In the genomic region with DNA sequence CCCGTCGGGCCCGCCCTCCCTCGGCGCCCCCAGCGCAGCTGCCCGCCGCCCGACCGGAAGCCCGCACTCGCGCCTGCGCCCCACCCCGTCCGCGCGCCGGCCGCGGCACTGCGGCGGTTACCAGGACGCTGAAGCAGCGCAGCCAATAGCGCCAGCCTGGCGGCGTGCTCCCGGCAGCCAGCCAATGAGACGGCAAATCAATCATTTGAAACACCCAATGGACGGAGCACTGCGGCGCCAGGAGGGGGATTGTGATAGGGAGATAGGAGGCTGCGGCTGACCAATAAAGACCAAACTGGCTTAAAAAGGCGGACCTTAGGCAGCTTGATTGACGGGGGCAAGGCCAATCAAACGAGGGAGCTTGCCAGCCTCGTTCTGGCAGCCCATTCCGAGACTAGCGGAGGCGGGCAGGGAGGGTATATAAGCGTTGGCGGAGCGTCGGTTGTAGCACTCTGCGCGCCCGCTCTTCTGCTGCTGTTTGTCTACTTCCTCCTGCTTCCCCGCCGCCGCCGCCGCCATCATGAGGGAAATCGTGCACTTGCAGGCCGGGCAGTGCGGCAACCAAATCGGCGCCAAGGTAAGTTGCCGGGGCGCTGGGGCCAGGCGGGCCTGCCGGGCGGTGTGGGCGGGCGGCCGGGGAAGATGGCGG, we compare ENCODE assay signal across 8 cellular contexts. TPM values are rescaled to one million over a fixed set of nuclear protein-coding genes. Genes with fewer than 3 reads are reported as not detected.
DNase-seq lines count a peak whose midpoint lies in the region; ATAC-seq and TF ChIP-seq lines count a peak whose summit lies in the region.

A gene (plus strand): TSS at position 447 of the 649 bp plus-strand sequence. CDS start 74 bp downstream, at position 521.

- peak within 1 kb of the TSS; percentile 98 for H3K4me2 ChIP-seq in SK-N-SH

- peaks cover 17 to 37% of the 10 kb centered on the region in 2 experiments; a peak in 2 of 4 replicates for H3K4me1 ChIP-seq in SK-N-SH (ENCODE audit: control insufficient read depth in 1 of 2, insufficient read depth in 2 of 2, low read depth in 1 of 2, low read length in 1 of 2)

- under 1% methylated on average over 21 of the region's 67 CpGs for WGBS in SK-N-SH (ENCODE audit: low lambda C conversion rate)

- CTCF ChIA-PET in SK-N-SH (lab: Yijun Ruan, JAX), result interaction anchor here (1.1 to 2.1 kb wide), 7 partner anchors 12 to 194 kb away, joined by 3 to 9 read pairs (median 3); a partner anchor contains a TSS

- peaks cover 13 to 20% of the 10 kb centered on the region in 2 experiments for H3K36me3 ChIP-seq in SK-N-SH (replicated peaks in 1 of 2; ENCODE audit: control insufficient read depth in 1 of 2, insufficient read depth in 2 of 2, low read length in 1 of 2)

- no peaks in the 10 kb centered on the region for H3K9me2 ChIP-seq in SK-N-SH

- DNase-seq in GM04504 (ENCODE audit: low read depth) (peak; percentile 100), NCI-H1048 (lab: John Stamatoyannopoulos, UW) (peak; percentile 99), SK-N-SH (peak; percentile 98), germinal center (ENCODE audit: low spot score) (peak; percentile 99), non-pigmented ciliary epithelial cell (ENCODE audit: low read depth) (peak; percentile 99), superior temporal gyrus (ENCODE audit: extremely low spot score) (peak; percentile 100)
- peak; percentile 97 for DNase-seq in activated naive CD4-positive, alpha-beta T cell treated with anti-CD3 and anti-CD28 coated beads, Interleukin-2, amount 50 U/mL, for 16 hours

- peak within 1 kb of the TSS; percentile 95 to 98 for H3K27ac ChIP-seq in SK-N-SH (ENCODE audit: low read depth in 2 of 2, low read length in 1 of 2)

- H3F3A ChIP-seq in SK-N-SH (replicated peaks; ENCODE audit: insufficient read depth), result peaks cover 19% of the 10 kb centered on the region

- no peaks in the 10 kb centered on the region for H3K27me3 ChIP-seq in SK-N-SH (ENCODE audit: insufficient read depth)

- peaks cover 55% of the 10 kb centered on the region for H3K79me2 ChIP-seq in SK-N-SH (ENCODE audit: insufficient read depth)

- H4K20me1 ChIP-seq in SK-N-SH (ENCODE audit: insufficient read depth), result peaks cover 29% of the 10 kb centered on the region

- no peak for TF ChIP-seq CTCF in SK-N-SH (IDR thresholded peaks at IDR 0.05)

- peak within 1 kb of the TSS; percentile 58; the same call in 1 of the 2 replicates for H2AFZ ChIP-seq in SK-N-SH (ENCODE audit: low read depth)

- H3K9me3 ChIP-seq in SK-N-SH, result no peaks in the 10 kb centered on the region

- TF ChIP-seq RAD21 in SK-N-SH (IDR thresholded peaks at IDR 0.05; ENCODE audit: low read length), result no peak

- H3K4me3 ChIP-seq in SK-N-SH (ENCODE audit: low read depth in 2 of 2, low read length in 1 of 2), result peak within 1 kb of the TSS; percentile 84 to 87

- TF ChIP-seq EP300 in SK-N-SH (IDR thresholded peaks at IDR 0.05; ENCODE audit: borderline replicate concordance in 1 of 2, low read depth in 1 of 2, low read length in 1 of 2), result no peak; a peak in 1 of 4 replicates

- ATAC-seq in HG02571 (IDR thresholded peaks at IDR 0.05; ENCODE audit: unreplicated experiment), result peak; percentile 70

- H3K9ac ChIP-seq in SK-N-SH, result peak within 1 kb of the TSS; percentile 94

- POLR2A ChIA-PET in SK-N-SH (lab: Yijun Ruan, JAX), result interaction anchor here (0.8 to 6.4 kb wide), 20 partner anchors 10 to 170 kb away, joined by 3 to 83 read pairs (median 6); a partner anchor contains a TSS

TF ChIP-seq in SK-N-SH, 30 proteins besides CTCF, POLR2A, EP300 and RAD21 (continues in another document):
- peak; percentile 98 for TF ChIP-seq SIN3A (IDR thresholded peaks at IDR 0.05; ENCODE audit: borderline replicate concordance, low read depth, low read length)
- peak; percentile 99 for TF ChIP-seq TAF1 (IDR thresholded peaks at IDR 0.05; ENCODE audit: borderline replicate concordance, low read depth, low read length)
- TF ChIP-seq, protein P1, sequence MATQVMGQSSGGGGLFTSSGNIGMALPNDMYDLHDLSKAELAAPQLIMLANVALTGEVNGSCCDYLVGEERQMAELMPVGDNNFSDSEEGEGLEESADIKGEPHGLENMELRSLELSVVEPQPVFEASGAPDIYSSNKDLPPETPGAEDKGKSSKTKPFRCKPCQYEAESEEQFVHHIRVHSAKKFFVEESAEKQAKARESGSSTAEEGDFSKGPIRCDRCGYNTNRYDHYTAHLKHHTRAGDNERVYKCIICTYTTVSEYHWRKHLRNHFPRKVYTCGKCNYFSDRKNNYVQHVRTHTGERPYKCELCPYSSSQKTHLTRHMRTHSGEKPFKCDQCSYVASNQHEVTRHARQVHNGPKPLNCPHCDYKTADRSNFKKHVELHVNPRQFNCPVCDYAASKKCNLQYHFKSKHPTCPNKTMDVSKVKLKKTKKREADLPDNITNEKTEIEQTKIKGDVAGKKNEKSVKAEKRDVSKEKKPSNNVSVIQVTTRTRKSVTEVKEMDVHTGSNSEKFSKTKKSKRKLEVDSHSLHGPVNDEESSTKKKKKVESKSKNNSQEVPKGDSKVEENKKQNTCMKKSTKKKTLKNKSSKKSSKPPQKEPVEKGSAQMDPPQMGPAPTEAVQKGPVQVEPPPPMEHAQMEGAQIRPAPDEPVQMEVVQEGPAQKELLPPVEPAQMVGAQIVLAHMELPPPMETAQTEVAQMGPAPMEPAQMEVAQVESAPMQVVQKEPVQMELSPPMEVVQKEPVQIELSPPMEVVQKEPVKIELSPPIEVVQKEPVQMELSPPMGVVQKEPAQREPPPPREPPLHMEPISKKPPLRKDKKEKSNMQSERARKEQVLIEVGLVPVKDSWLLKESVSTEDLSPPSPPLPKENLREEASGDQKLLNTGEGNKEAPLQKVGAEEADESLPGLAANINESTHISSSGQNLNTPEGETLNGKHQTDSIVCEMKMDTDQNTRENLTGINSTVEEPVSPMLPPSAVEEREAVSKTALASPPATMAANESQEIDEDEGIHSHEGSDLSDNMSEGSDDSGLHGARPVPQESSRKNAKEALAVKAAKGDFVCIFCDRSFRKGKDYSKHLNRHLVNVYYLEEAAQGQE (IDR thresholded peaks at IDR 0.05; ENCODE audit: low read depth, low read length), result peak; percentile 79; the same call in 1 of the 2 replicates
- no peak for TF ChIP-seq MEF2A (IDR thresholded peaks at IDR 0.05; ENCODE audit: borderline replicate concordance, low read depth)
- TF ChIP-seq TEAD4 (IDR thresholded peaks at IDR 0.05; ENCODE audit: borderline replicate concordance, insufficient read depth), result no peak
- no peak for TF ChIP-seq SMC3 (IDR thresholded peaks at IDR 0.05; ENCODE audit: low read depth, low read length)
- TF ChIP-seq RFX5 (IDR thresholded peaks at IDR 0.05; ENCODE audit: low read length), result peak; percentile 73
- TF ChIP-seq, protein P2, sequence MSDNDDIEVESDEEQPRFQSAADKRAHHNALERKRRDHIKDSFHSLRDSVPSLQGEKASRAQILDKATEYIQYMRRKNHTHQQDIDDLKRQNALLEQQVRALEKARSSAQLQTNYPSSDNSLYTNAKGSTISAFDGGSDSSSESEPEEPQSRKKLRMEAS (IDR thresholded peaks at IDR 0.05; ENCODE audit: low read depth), result peak; percentile 79
- TF ChIP-seq, protein P3, sequence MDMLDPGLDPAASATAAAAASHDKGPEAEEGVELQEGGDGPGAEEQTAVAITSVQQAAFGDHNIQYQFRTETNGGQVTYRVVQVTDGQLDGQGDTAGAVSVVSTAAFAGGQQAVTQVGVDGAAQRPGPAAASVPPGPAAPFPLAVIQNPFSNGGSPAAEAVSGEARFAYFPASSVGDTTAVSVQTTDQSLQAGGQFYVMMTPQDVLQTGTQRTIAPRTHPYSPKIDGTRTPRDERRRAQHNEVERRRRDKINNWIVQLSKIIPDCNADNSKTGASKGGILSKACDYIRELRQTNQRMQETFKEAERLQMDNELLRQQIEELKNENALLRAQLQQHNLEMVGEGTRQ (IDR thresholded peaks at IDR 0.05; ENCODE audit: borderline replicate concordance, low read depth, low read length), result no peak
- TF ChIP-seq MXI1 (IDR thresholded peaks at IDR 0.05; ENCODE audit: low read depth, low read length), result no peak
- peak; percentile 96 for TF ChIP-seq CHD2 (IDR thresholded peaks at IDR 0.05; ENCODE audit: low read length, partially characterized antibody)
- TF ChIP-seq, protein P4, sequence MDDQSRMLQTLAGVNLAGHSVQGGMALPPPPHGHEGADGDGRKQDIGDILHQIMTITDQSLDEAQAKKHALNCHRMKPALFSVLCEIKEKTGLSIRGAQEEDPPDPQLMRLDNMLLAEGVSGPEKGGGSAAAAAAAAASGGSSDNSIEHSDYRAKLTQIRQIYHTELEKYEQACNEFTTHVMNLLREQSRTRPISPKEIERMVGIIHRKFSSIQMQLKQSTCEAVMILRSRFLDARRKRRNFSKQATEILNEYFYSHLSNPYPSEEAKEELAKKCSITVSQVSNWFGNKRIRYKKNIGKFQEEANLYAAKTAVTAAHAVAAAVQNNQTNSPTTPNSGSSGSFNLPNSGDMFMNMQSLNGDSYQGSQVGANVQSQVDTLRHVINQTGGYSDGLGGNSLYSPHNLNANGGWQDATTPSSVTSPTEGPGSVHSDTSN (IDR thresholded peaks at IDR 0.05), result peak; percentile 100
- TF ChIP-seq JUND (IDR thresholded peaks at IDR 0.05), result no peak
- peak; percentile 85; the same call in 1 of the 2 replicates for TF ChIP-seq FOXM1 (IDR thresholded peaks at IDR 0.05; ENCODE audit: low read depth)
- TF ChIP-seq FOSL2 (IDR thresholded peaks at IDR 0.05; ENCODE audit: borderline replicate concordance, low read depth), result no peak
- TF ChIP-seq RXRA (IDR thresholded peaks at IDR 0.05; ENCODE audit: borderline replicate concordance, low read depth), result no peak
- peak; percentile 85 for TF ChIP-seq NRF1 (IDR thresholded peaks at IDR 0.05; ENCODE audit: low read depth, low read length)
- peak; percentile 100 for TF ChIP-seq POLR2AphosphoS5 (IDR thresholded peaks at IDR 0.05; ENCODE audit: low read depth, low read length)

RNA-seq across cellular contexts. Expression of the gene that starts here (rescaled TPM):
- 415 and 508 TPM in 2 replicates for polyA plus RNA-seq in SK-N-SH (2012; rRNA removed)
- polyA plus RNA-seq in SK-N-SH (2012; cell fraction: cytosol; rRNA removed), result 249 and 391 TPM in 2 replicates
- polyA plus RNA-seq in SK-N-SH (2012; cell fraction: nucleus; rRNA removed), result 385 and 387 TPM in 2 replicates

Comparison
In these comparisons a context has a peak if more than half of its experiments do, and no peak if none do; other contexts are left out.
1. Peak in every context shown above with its lines: DNase-seq, ATAC-seq, H3K4me3 ChIP-seq and H3K27ac ChIP-seq.